27 cellular contexts compared by ENCODE assay signal in the genomic region with DNA sequence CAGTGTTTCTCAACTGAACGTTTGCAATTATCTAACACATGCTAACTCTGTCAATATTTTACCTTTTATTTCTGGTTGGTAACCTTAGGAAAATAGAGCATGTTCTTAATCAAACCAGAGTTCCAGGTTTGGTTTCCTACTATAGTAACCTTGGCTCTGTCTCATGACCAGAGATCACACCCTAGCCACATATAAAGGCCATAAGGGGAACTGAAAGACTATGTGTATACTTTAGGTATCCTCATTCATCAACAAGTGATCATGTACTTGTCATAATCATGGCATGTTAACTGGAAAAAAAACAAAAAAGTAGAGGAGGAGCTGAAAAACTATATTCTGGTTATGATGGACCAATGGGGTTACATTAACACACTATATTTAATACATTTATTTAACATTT.
DNase-seq lines count a peak whose midpoint lies in the region; ATAC-seq, FAIRE-seq and TF ChIP-seq lines count a peak whose summit lies in the region.
"Had no signal": no experiment of that assay in that cellular context is flagged by ENCODE, and none has a peak within 500 bp of the region (broad histone marks: within the 10 kb centered on the region; RNA-seq: fewer than 3 reads in every experiment).

No MANE protein-coding gene starts in this region.

- H3K9me3 Mint-ChIP-seq in astrocyte (ENCODE audit: unreplicated experiment) (no peaks in the 10 kb centered on the region), Caco-2 (ENCODE audit: unreplicated experiment) (no peaks in the 10 kb centered on the region)
- H3K9me3 Mint-ChIP-seq: CD14-positive monocyte; CD4-positive, alpha-beta T cell; CD8-positive, alpha-beta memory T cell had no signal

- DNase-seq in HepG2 (ENCODE audit: low spot score) (no peak), astrocyte (ENCODE audit: low read depth) (no peak), Caco-2 (no peak), NCI-H187 treated with DMSO at 0.1 percent for 48 hours (lab: John Stamatoyannopoulos, UW) (no peak)
- no peak for DNase-seq in effector CD8-positive, alpha-beta T cell (lab: John Stamatoyannopoulos, UW)
- no peak for DNase-seq in stimulated activated CD4-positive, alpha-beta T cell treated with anti-CD3 and anti-CD28 coated beads, Interleukin-1b, Interleukin-23, amount 100 ng/mL, for 48 hours
- DNase-seq: ACHN; AML-193; BE2C; Calu3; CD4-positive, alpha-beta T cell; CD8-positive, alpha-beta memory T cell; DMS53; DMS79 treated with DMSO at 0.1 percent for 48 hours; GF-D8; GM23248; H7; HCEC 1CT had no signal

- TF ChIP-seq RAD21 in liver (IDR thresholded peaks at IDR 0.05) (no peak), HepG2 (CRISPR knock-in tag; IDR thresholded peaks at IDR 0.05) (no peak)

- no peak overlapping the region for H2AFZ ChIP-seq in HepG2 (ENCODE audit: low read length)
- H2AFZ ChIP-seq in astrocyte (ENCODE audit: low read depth, low read length) = no peak overlapping the region
- H2AFZ ChIP-seq: GM23248 had no signal

- H3K4me3 ChIP-seq in liver (ENCODE audit: low read depth in 1 of 3, low read length in 3 of 3) (no peak overlapping the region), HepG2 (replicated peaks in 1 of 3; ENCODE audit: insufficient read depth in 1 of 3, low read depth in 2 of 3, low read length in 3 of 3) (no peak overlapping the region), astrocyte (ENCODE audit: insufficient read depth, low read depth, low read length) (no peak overlapping the region), Caco-2 (ENCODE audit: low read depth, low read length) (no peak overlapping the region)
- H3K4me3 ChIP-seq: BLaER1 treated with 17β-estradiol and CSF1 and Interleukin-3, amounts not matched to agents 10 nM and 100 nM; GM23248 had no signal

- no peak for ATAC-seq in HepG2
- ATAC-seq in GM18867 (IDR thresholded peaks at IDR 0.05; ENCODE audit: unreplicated experiment) = peak; percentile 75

- H3K27ac Mint-ChIP-seq in astrocyte (ENCODE audit: unreplicated experiment) (no peak overlapping the region), Caco-2 (ENCODE audit: unreplicated experiment) (no peak overlapping the region)
- H3K27ac Mint-ChIP-seq: CD14-positive monocyte; CD4-positive, alpha-beta T cell; CD8-positive, alpha-beta memory T cell had no signal

- H3K4me3 Mint-ChIP-seq in astrocyte (ENCODE audit: unreplicated experiment) (no peak overlapping the region), Caco-2 (ENCODE audit: unreplicated experiment) (no peak overlapping the region)
- H3K4me3 Mint-ChIP-seq: CD14-positive monocyte; CD4-positive, alpha-beta T cell; CD8-positive, alpha-beta memory T cell had no signal

- no peaks in the 10 kb centered on the region for H3K36me3 ChIP-seq in liver (ENCODE audit: control insufficient read depth in 4 of 4, insufficient read depth in 3 of 4, low read depth in 1 of 4, low read length in 3 of 4)
- no peaks in the 10 kb centered on the region for H3K36me3 ChIP-seq in HepG2 (replicated peaks in 1 of 2; ENCODE audit: control insufficient read depth in 1 of 2, insufficient read depth in 2 of 2, low read length in 2 of 2)
- H3K36me3 ChIP-seq in astrocyte (ENCODE audit: insufficient read depth, low read length) = no peaks in the 10 kb centered on the region
- no peaks in the 10 kb centered on the region for H3K36me3 ChIP-seq in Caco-2 (ENCODE audit: control insufficient read depth, insufficient read depth, low read length)
- H3K36me3 ChIP-seq: BE2C; BLaER1 treated with 17β-estradiol and CSF1 and Interleukin-3, amounts not matched to agents 10 nM and 100 nM had no signal

- in situ Hi-C loops in HepG2 (cut with HindIII; ENCODE audit: extremely low pct_ligation_motif_present, low pct_unique_long_range_greater_than_20kb) = no loop called here

- H3K27ac ChIP-seq in liver (ENCODE audit: low read depth in 1 of 2, low read length in 2 of 2) (no peak overlapping the region), HepG2 (ENCODE audit: extremely low read length, insufficient read depth, low read length) (no peak overlapping the region), astrocyte (ENCODE audit: low read depth, low read length) (no peak overlapping the region)
- H3K27ac ChIP-seq: 22Rv1; BLaER1 treated with 17β-estradiol and CSF1 and Interleukin-3, amounts not matched to agents 10 nM and 100 nM; GM23248 had no signal

- H3K4me1 ChIP-seq in liver (ENCODE audit: control insufficient read depth in 4 of 4, insufficient read depth in 4 of 4, low read length in 3 of 4) = peaks cover 0 to 6% (median under 1%) of the 10 kb centered on the region in 4 donors
- no peaks in the 10 kb centered on the region for H3K4me1 ChIP-seq in HepG2 (ENCODE audit: insufficient read depth, low read length)
- no peaks in the 10 kb centered on the region for H3K4me1 ChIP-seq in astrocyte (ENCODE audit: insufficient read depth, low read length)
- no peaks in the 10 kb centered on the region for H3K4me1 ChIP-seq in Caco-2
- H3K4me1 ChIP-seq: BE2C; BLaER1 treated with 17β-estradiol and CSF1 and Interleukin-3, amounts not matched to agents 10 nM and 100 nM had no signal

- intact Hi-C loops in HepG2 (cut with micrococcal nuclease; ENCODE audit: unreplicated experiment) = no loop called here
- intact Hi-C loops in Caco-2 (cut with micrococcal nuclease; ENCODE audit: unreplicated experiment) = no loop called here

- TF ChIP-seq CTCF in liver (IDR thresholded peaks at IDR 0.05; ENCODE audit: low read depth, low read length, missing input control) (no peak), HepG2 (CRISPR knock-in tag; IDR thresholded peaks at IDR 0.05) (no peak), astrocyte (IDR thresholded peaks at IDR 0.05; ENCODE audit: insufficient read depth, low read depth, low read length) (no peak), Caco-2 (IDR thresholded peaks at IDR 0.05; ENCODE audit: insufficient read depth in 1 of 2, low read depth in 1 of 2, low read length in 1 of 2, severe bottlenecking in 1 of 2, unreplicated experiment in 1 of 2) (no peak)

- no TSS peak for BruUV-seq in HepG2 (replicated peaks; lab: Mats Ljungman, UMichigan)
- no TSS peak for BruUV-seq in Caco-2 (replicated peaks; lab: Mats Ljungman, UMichigan)

- FAIRE-seq in HepG2 (lab: Jason Lieb, UNC) (no peak), astrocyte (lab: Jason Lieb, UNC) (peak; percentile 49)
- FAIRE-seq: A204.1, GM12892, GM19239, H1 had no signal

- TF ChIP-seq POLR2A in HepG2 (IDR thresholded peaks at IDR 0.05; ENCODE audit: insufficient read depth in 1 of 2, low read depth in 2 of 2, low read length in 2 of 2) = no peak

- POLR2A ChIA-PET in HepG2 (lab: Yijun Ruan, JAX) = no interaction called here
- POLR2A ChIA-PET in Caco-2 (lab: Charles Lee) = no interaction called here

- TF ChIP-seq EP300 in HepG2 (IDR thresholded peaks at IDR 0.05; ENCODE audit: low read depth in 2 of 2, low read length in 2 of 2) (no peak), HepG2 (CRISPR knock-in tag; IDR thresholded peaks at IDR 0.05; ENCODE audit: borderline replicate concordance) (no peak)

- no peak overlapping the region for H3K4me2 ChIP-seq in HepG2 (ENCODE audit: low read depth, low read length)
- H3K4me2 ChIP-seq in astrocyte (ENCODE audit: low read length) = no peak overlapping the region
- H3K4me2 ChIP-seq: BLaER1 treated with 17β-estradiol and CSF1 and Interleukin-3, amounts not matched to agents 10 nM and 100 nM had no signal

- CTCF ChIA-PET in HepG2 (lab: Yijun Ruan, JAX; ENCODE audit: low intra/inter-chr PET ratio, low total read pairs) (no interaction called here), Caco-2 (lab: Charles Lee) (no interaction called here)

- H4K20me1 ChIP-seq in HepG2 (ENCODE audit: insufficient read depth, low read length) (no peaks in the 10 kb centered on the region), astrocyte (ENCODE audit: insufficient read depth, low read length) (no peaks in the 10 kb centered on the region)
- H4K20me1 ChIP-seq: BLaER1 treated with 17β-estradiol and CSF1 and Interleukin-3, amounts not matched to agents 10 nM and 100 nM had no signal

- H3K27me3 Mint-ChIP-seq in astrocyte (ENCODE audit: low read depth, unreplicated experiment) (no peaks in the 10 kb centered on the region), Caco-2 (ENCODE audit: insufficient read depth, unreplicated experiment) (no peaks in the 10 kb centered on the region)
- H3K27me3 Mint-ChIP-seq: CD4-positive, alpha-beta T cell had no signal

- H3K9ac ChIP-seq in liver (ENCODE audit: low read depth in 1 of 2, low read length in 2 of 2) (no peak overlapping the region), HepG2 (ENCODE audit: insufficient read depth, low read depth, low read length) (no peak overlapping the region), astrocyte (ENCODE audit: low read length) (no peak overlapping the region)
- H3K9ac ChIP-seq: BLaER1 treated with 17β-estradiol and CSF1 and Interleukin-3, amounts not matched to agents 10 nM and 100 nM; GM23248 had no signal

- H3K9me3 ChIP-seq in liver (ENCODE audit: control insufficient read depth in 4 of 4, low read length in 3 of 4) = no peaks in the 10 kb centered on the region
- H3K9me3 ChIP-seq in HepG2 (ENCODE audit: low read length) = no peaks in the 10 kb centered on the region
- H3K9me3 ChIP-seq in astrocyte (ENCODE audit: insufficient read depth, low read depth, low read length) = no peaks in the 10 kb centered on the region
- H3K9me3 ChIP-seq in Caco-2 = no peaks in the 10 kb centered on the region
- H3K9me3 ChIP-seq: BE2C; BLaER1 treated with 17β-estradiol and CSF1 and Interleukin-3, amounts not matched to agents 10 nM and 100 nM had no signal

- H3K36me3 Mint-ChIP-seq in astrocyte (ENCODE audit: low read depth, unreplicated experiment) = no peaks in the 10 kb centered on the region
- no peaks in the 10 kb centered on the region for H3K36me3 Mint-ChIP-seq in Caco-2 (ENCODE audit: insufficient read depth, unreplicated experiment)
- H3K36me3 Mint-ChIP-seq: CD14-positive monocyte; CD8-positive, alpha-beta memory T cell had no signal

- H3K27me3 ChIP-seq in liver (ENCODE audit: control insufficient read depth in 4 of 4, insufficient read depth in 4 of 4, low read length in 3 of 4) (no peaks in the 10 kb centered on the region), HepG2 (ENCODE audit: control insufficient read depth in 1 of 2, insufficient read depth in 2 of 2, low read length in 2 of 2) (no peaks in the 10 kb centered on the region), astrocyte (ENCODE audit: insufficient read depth, low read length) (no peaks in the 10 kb centered on the region), Caco-2 (replicated peaks; ENCODE audit: control insufficient read depth, insufficient read depth, low read length) (no peaks in the 10 kb centered on the region)
- H3K27me3 ChIP-seq: BE2C; BLaER1 treated with 17β-estradiol and CSF1 and Interleukin-3, amounts not matched to agents 10 nM and 100 nM had no signal

- WGBS in liver = 19% methylated on average over 1 of the region's 1 CpG
- 0% methylated on average over 1 of the region's 1 CpG for WGBS in HepG2 (ENCODE audit: low lambda C conversion rate)

- no peaks in the 10 kb centered on the region for H3K4me1 Mint-ChIP-seq in astrocyte (ENCODE audit: low read depth, unreplicated experiment)
- no peaks in the 10 kb centered on the region for H3K4me1 Mint-ChIP-seq in Caco-2 (ENCODE audit: low read depth, unreplicated experiment)
- H3K4me1 Mint-ChIP-seq: CD14-positive monocyte had no signal

- H3K79me2 ChIP-seq in HepG2 (ENCODE audit: insufficient read depth, low read length) = no peaks in the 10 kb centered on the region
- no peaks in the 10 kb centered on the region for H3K79me2 ChIP-seq in astrocyte (ENCODE audit: insufficient read depth, low read length)

TF ChIP-seq in liver, 16 proteins besides CTCF, POLR2A, EP300 and RAD21 (continues in another document):
- peak in 1 of 2 donors; percentile 28 for TF ChIP-seq RXRA (IDR thresholded peaks at IDR 0.05)
